In genomic region chr22:45211848-45212247, GRCh38 we compare ENCODE assay signal across 3 cellular contexts.
TF ChIP-seq lines count a peak whose summit lies in the region.

No MANE protein-coding gene starts in this region.

TF ChIP-seq in HepG2, 621 proteins besides CTCF, POLR2A, EP300 and RAD21:
- no peak for TF ChIP-seq ZNF777 (CRISPR knock-in tag; IDR thresholded peaks at IDR 0.05)
TF ChIP-seq in HepG2: peak in this region for 0.

TF ChIP-seq in H1, 55 proteins besides CTCF, POLR2A, EP300 and RAD21:
- TF ChIP-seq CEBPB (IDR thresholded peaks at IDR 0.05; ENCODE audit: low read depth, low read length): no peak
- no peak for TF ChIP-seq ATF2 (IDR thresholded peaks at IDR 0.05; ENCODE audit: low read length)
- TF ChIP-seq SP1 (IDR thresholded peaks at IDR 0.05; ENCODE audit: low read depth, low read length): no peak
- TF ChIP-seq EGR1 (IDR thresholded peaks at IDR 0.05; ENCODE audit: borderline replicate concordance, low read depth, low read length): no peak
- TF ChIP-seq JUN (IDR thresholded peaks at IDR 0.05; ENCODE audit: low read depth, low read length): no peak
- TF ChIP-seq USF2 (IDR thresholded peaks at IDR 0.05; ENCODE audit: low read length): no peak
- no peak for TF ChIP-seq PHF8 (conservative IDR thresholded peaks at IDR 0.05; ENCODE audit: low read depth, low read length)
- TF ChIP-seq KDM5A (IDR thresholded peaks at IDR 0.05; ENCODE audit: low read length): no peak
- no peak for TF ChIP-seq RFX5 (IDR thresholded peaks at IDR 0.05; ENCODE audit: borderline replicate concordance, low read depth, low read length)
- TF ChIP-seq SIRT6 (IDR thresholded peaks at IDR 0.05; ENCODE audit: low read length): no peak
- TF ChIP-seq SRF (IDR thresholded peaks at IDR 0.05; ENCODE audit: low read depth, low read length): no peak
- no peak for TF ChIP-seq POLR2AphosphoS5 (IDR thresholded peaks at IDR 0.05; ENCODE audit: low read depth, low read length)
- TF ChIP-seq RNF2 (IDR thresholded peaks at IDR 0.05; ENCODE audit: borderline replicate concordance, low read depth, low read length, missing control alignments, poor library complexity, severe bottlenecking): no peak
- TF ChIP-seq FOSL1 (IDR thresholded peaks at IDR 0.05; ENCODE audit: insufficient read depth, low read depth, low read length): no peak

TF ChIP-seq in neural cell, 6 proteins besides CTCF, POLR2A, EP300 and RAD21:
- TF ChIP-seq SMC3 (conservative IDR thresholded peaks at IDR 0.05; ENCODE audit: poor library complexity) (no peak), MXI1 (conservative IDR thresholded peaks at IDR 0.05; ENCODE audit: poor library complexity, severe bottlenecking) (no peak), TAF1 (IDR thresholded peaks at IDR 0.05; ENCODE audit: low read depth) (no peak), EZH2 (IDR thresholded peaks at IDR 0.05; ENCODE audit: borderline replicate concordance, insufficient read depth, low read length, poor library complexity, severe bottlenecking) (no peak), POLR2AphosphoS5 (IDR thresholded peaks at IDR 0.05) (no peak), REST (IDR thresholded peaks at IDR 0.05; ENCODE audit: borderline replicate concordance) (no peak)
